Comparison of ENCODE assay signal across 20 cellular contexts in genomic region chr4:44145868-44146267, GRCh38.
DNase-seq lines count a peak whose midpoint lies in the region; ATAC-seq lines count a peak whose summit lies in the region.
"Had no signal": no experiment of that assay in that cellular context is flagged by ENCODE, and none has a peak within 500 bp of the region (broad histone marks: within the 10 kb centered on the region; RNA-seq: fewer than 3 reads in every experiment).

No MANE protein-coding gene starts in this region.

- H3K27ac Mint-ChIP-seq in stimulated activated naive CD8-positive, alpha-beta T cell treated with anti-CD3 and anti-CD28 coated beads, Interleukin-15, amount 100 ng/mL, for 72 hours, result no peak overlapping the region
- H3K27ac Mint-ChIP-seq: activated CD4-positive, alpha-beta T cell treated with anti-CD3 and anti-CD28 coated beads, Interleukin-2, amount 10 ng/mL, durations not matched to agents 24 days and 14 days; activated CD8-positive, alpha-beta memory T cell treated with anti-CD3 and anti-CD28 coated beads, Interleukin-2, amount 10 ng/mL, durations not matched to agents 7 days and 5 days; CD4-positive, CD25-positive, alpha-beta regulatory T cell; neural progenitor cell had no signal

- H3K9me3 Mint-ChIP-seq in stimulated activated naive CD8-positive, alpha-beta T cell treated with anti-CD3 and anti-CD28 coated beads, Interleukin-15, amount 100 ng/mL, for 72 hours, result peaks cover 4 to 9% of the 10 kb centered on the region in 2 donors
- H3K9me3 Mint-ChIP-seq: activated CD4-positive, alpha-beta T cell treated with anti-CD3 and anti-CD28 coated beads, Interleukin-2, amount 10 ng/mL, durations not matched to agents 24 days and 14 days had no signal

- no peaks in the 10 kb centered on the region for H3K4me1 Mint-ChIP-seq in stimulated activated naive CD8-positive, alpha-beta T cell treated with anti-CD3 and anti-CD28 coated beads, Interleukin-15, amount 100 ng/mL, for 72 hours
- H3K4me1 Mint-ChIP-seq: activated CD4-positive, alpha-beta T cell treated with anti-CD3 and anti-CD28 coated beads, Interleukin-2, amount 10 ng/mL, durations not matched to agents 24 days and 14 days; activated CD8-positive, alpha-beta memory T cell treated with anti-CD3 and anti-CD28 coated beads, Interleukin-2, amount 10 ng/mL, durations not matched to agents 7 days and 5 days; CD4-positive, CD25-positive, alpha-beta regulatory T cell had no signal

- H3K27me3 Mint-ChIP-seq in stimulated activated naive CD8-positive, alpha-beta T cell treated with anti-CD3 and anti-CD28 coated beads, Interleukin-15, amount 100 ng/mL, for 72 hours, result no peaks in the 10 kb centered on the region
- H3K27me3 Mint-ChIP-seq: activated CD4-positive, alpha-beta T cell treated with anti-CD3 and anti-CD28 coated beads, Interleukin-2, amount 10 ng/mL, durations not matched to agents 24 days and 14 days; activated CD8-positive, alpha-beta memory T cell treated with anti-CD3 and anti-CD28 coated beads, Interleukin-2, amount 10 ng/mL, durations not matched to agents 7 days and 5 days; CD4-positive, CD25-positive, alpha-beta regulatory T cell had no signal

- no peak for ATAC-seq in stimulated activated naive CD8-positive, alpha-beta T cell treated with anti-CD3 and anti-CD28 coated beads, Interleukin-15, amount 100 ng/mL, for 72 hours
- ATAC-seq: activated CD8-positive, alpha-beta memory T cell treated with anti-CD3 and anti-CD28 coated beads, Interleukin-2, amount 10 ng/mL, durations not matched to agents 7 days and 5 days had no signal

- H3K27ac ChIP-seq in epithelial cell of prostate, result peak overlapping the region; percentile 82
- H3K27ac ChIP-seq: HL-60, neural progenitor cell, thoracic aorta had no signal

- H3K4me3 Mint-ChIP-seq in stimulated activated naive CD8-positive, alpha-beta T cell treated with anti-CD3 and anti-CD28 coated beads, Interleukin-15, amount 100 ng/mL, for 72 hours, result no peak overlapping the region
- H3K4me3 Mint-ChIP-seq: activated CD4-positive, alpha-beta T cell treated with anti-CD3 and anti-CD28 coated beads, Interleukin-2, amount 10 ng/mL, durations not matched to agents 24 days and 14 days; activated CD8-positive, alpha-beta memory T cell treated with anti-CD3 and anti-CD28 coated beads, Interleukin-2, amount 10 ng/mL, durations not matched to agents 7 days and 5 days; CD4-positive, CD25-positive, alpha-beta regulatory T cell; neural progenitor cell had no signal

- peak; percentile 88 for DNase-seq in HT1080 (ENCODE audit: low read depth)
- DNase-seq in SW 1271 (lab: John Stamatoyannopoulos, UW), result peak; percentile 26 to 72
- peak; percentile 54 for DNase-seq in epithelial cell of prostate (ENCODE audit: low read depth, low spot score)
- DNase-seq in pulmonary artery endothelial cell (ENCODE audit: low read depth, low spot score), result peak; percentile 35
- DNase-seq in stimulated activated naive CD8-positive, alpha-beta T cell treated with anti-CD3 and anti-CD28 coated beads, Interleukin-15, amount 100 ng/mL, for 72 hours, result no peak
- DNase-seq in pons (ENCODE audit: low spot score), result no peak
- DNase-seq in stimulated activated CD4-positive, alpha-beta T cell treated with anti-CD3 and anti-CD28 coated beads, Interleukin-2, amount 100 ng/mL, for 24 hours, result no peak
- DNase-seq in putamen (ENCODE audit: low spot score), result no peak
- DNase-seq: activated CD4-positive, alpha-beta T cell treated with anti-CD3 and anti-CD28 coated beads, Interleukin-2, amount 10 ng/mL, durations not matched to agents 24 days and 14 days; activated CD8-positive, alpha-beta memory T cell treated with anti-CD3 and anti-CD28 coated beads, Interleukin-2, amount 10 ng/mL, durations not matched to agents 7 days and 5 days; CD4-positive, CD25-positive, alpha-beta regulatory T cell; head of caudate nucleus; NCI-H1930; NCI-H2227 treated with DMSO at 0.1 percent for 48 hours; NCI-H774; retina; stimulated activated CD4-positive, alpha-beta T cell treated with anti-CD3 and anti-CD28 coated beads, Interleukin-15, amount 100 ng/mL, for 24 hours had no signal

Comparison
In these comparisons a context has a peak if more than half of its experiments do, and no peak if none do; other contexts are left out.
1. DNase-seq: peak in HT1080 (single experiment), SW 1271 (2 of 2), epithelial cell of prostate (single experiment) and pulmonary artery endothelial cell (single experiment); none in stimulated activated naive CD8-positive, alpha-beta T cell treated with anti-CD3 and anti-CD28 coated beads, Interleukin-15, amount 100 ng/mL, for 72 hours (0 of 2), pons (single experiment), stimulated activated CD4-positive, alpha-beta T cell treated with anti-CD3 and anti-CD28 coated beads, Interleukin-2, amount 100 ng/mL, for 24 hours (0 of 2) and putamen (single experiment).